In genomic region chr6:157756708-157757429, GRCh38 we compare ENCODE assay signal across 8 cellular contexts.
DNase-seq lines count a peak whose midpoint lies in the region; ATAC-seq and TF ChIP-seq lines count a peak whose summit lies in the region.

No MANE protein-coding gene starts in this region.

- WGBS in psoas muscle, 3 donors, result 22 to 27% (median 23%) methylated on average over 19 of the region's 19 CpGs

- no peaks in the 10 kb centered on the region for H3K36me3 Mint-ChIP-seq in activated naive CD8-positive, alpha-beta T cell treated with anti-CD3 and anti-CD28 coated beads, Interleukin-2, amount 50 U/mL, for 24 hours (ENCODE audit: low read depth)

- peak overlapping the region; percentile 47 for H3K4me3 Mint-ChIP-seq in activated naive CD8-positive, alpha-beta T cell treated with anti-CD3 and anti-CD28 coated beads, Interleukin-2, amount 50 U/mL, for 24 hours

- H3K4me2 ChIP-seq in SU-DHL-6 (ENCODE audit: low read depth, low read length, poor library complexity, severe bottlenecking), result no peak overlapping the region

- intact Hi-C loops in cardiac septum (cut with DNase I), result loop anchor here (5.0 to 10.0 kb wide), 3 partner anchors 90 to 308 kb away; no protein-coding TSS in a partner anchor
- intact Hi-C loops in psoas muscle (cut with DNase I), result loop anchor here (2.0 to 10.0 kb wide), 3 partner anchors 65 to 318 kb away; partner anchors contain the start of gene SNX9 (in 1 of the 2)

- no peak overlapping the region for H2AFZ ChIP-seq in SU-DHL-6 (ENCODE audit: low read depth, low read length, severe bottlenecking)

- DNase-seq in NK-92 treated with Interleukin-12 subunit alpha and Interleukin-12 subunit beta, amount 100 ng/mL, for 24 hours (lab: John Stamatoyannopoulos, UW), result peak; percentile 33
- DNase-seq in NK-92 (lab: John Stamatoyannopoulos, UW; ENCODE audit: unreplicated experiment), result no peak
- DNase-seq in NCI-H1105 (lab: John Stamatoyannopoulos, UW), result peak; percentile 92
- peak; percentile 85 for DNase-seq in activated naive CD8-positive, alpha-beta T cell treated with anti-CD3 and anti-CD28 coated beads, Interleukin-2, amount 50 U/mL, for 24 hours
- peak; percentile 88 for DNase-seq in cardiac septum (ENCODE audit: low spot score)
- peak; percentile 89 to 92 for DNase-seq in psoas muscle
- peak; percentile 92 for DNase-seq in ureter (ENCODE audit: low spot score)

- H3K9me2 ChIP-seq in SU-DHL-6 (replicated peaks; ENCODE audit: insufficient read depth, low read length), result no peaks in the 10 kb centered on the region

- H3K4me1 ChIP-seq in psoas muscle, result peaks cover 9% of the 10 kb centered on the region

- H3F3A ChIP-seq in SU-DHL-6 (ENCODE audit: insufficient read depth), result no peaks in the 10 kb centered on the region

- H4K20me1 ChIP-seq in SU-DHL-6 (ENCODE audit: low read depth, low read length), result no peaks in the 10 kb centered on the region

- peaks cover 14% of the 10 kb centered on the region for H3K9me3 Mint-ChIP-seq in activated naive CD8-positive, alpha-beta T cell treated with anti-CD3 and anti-CD28 coated beads, Interleukin-2, amount 50 U/mL, for 24 hours

- no peaks in the 10 kb centered on the region for H3K9me3 ChIP-seq in SU-DHL-6 (ENCODE audit: insufficient read depth, low read length)
- no peaks in the 10 kb centered on the region for H3K9me3 ChIP-seq in psoas muscle

- H3K36me3 ChIP-seq in SU-DHL-6 (ENCODE audit: low read length) (no peaks in the 10 kb centered on the region), psoas muscle (ENCODE audit: insufficient read depth in 1 of 2, low read depth in 1 of 2) (no peaks in the 10 kb centered on the region)

- no peak overlapping the region for H3K9ac ChIP-seq in SU-DHL-6 (ENCODE audit: low read length)

- no peaks in the 10 kb centered on the region for H3K79me2 ChIP-seq in SU-DHL-6 (ENCODE audit: insufficient read depth, low read length)

- no peak for ATAC-seq in activated naive CD8-positive, alpha-beta T cell treated with anti-CD3 and anti-CD28 coated beads, Interleukin-2, amount 50 U/mL, for 24 hours
- ATAC-seq in psoas muscle, result peak; percentile 86 to 97 (median 92)

- H3K27me3 Mint-ChIP-seq in activated naive CD8-positive, alpha-beta T cell treated with anti-CD3 and anti-CD28 coated beads, Interleukin-2, amount 50 U/mL, for 24 hours, result peaks cover 2% of the 10 kb centered on the region

- H3K4me3 ChIP-seq in SU-DHL-6 (ENCODE audit: insufficient read depth, low read length, poor library complexity, severe bottlenecking) (no peak overlapping the region), psoas muscle (peak overlapping the region; percentile 37)

- H3K27me3 ChIP-seq in SU-DHL-6 (ENCODE audit: low read length) (no peaks in the 10 kb centered on the region), psoas muscle (ENCODE audit: insufficient read depth in 3 of 3, low read length in 2 of 3) (no peaks in the 10 kb centered on the region)

- H3K27ac ChIP-seq in SU-DHL-6 (ENCODE audit: low read depth, low read length) (no peak overlapping the region), psoas muscle (no peak overlapping the region)

- peak; percentile 42 for TF ChIP-seq CTCF in SU-DHL-6 (IDR thresholded peaks at IDR 0.05; ENCODE audit: insufficient read depth, low read length, poor library complexity, severe bottlenecking)
- peak; percentile 78 for TF ChIP-seq CTCF in psoas muscle (IDR thresholded peaks at IDR 0.05)

- peak overlapping the region; percentile 98 for H3K27ac Mint-ChIP-seq in activated naive CD8-positive, alpha-beta T cell treated with anti-CD3 and anti-CD28 coated beads, Interleukin-2, amount 50 U/mL, for 24 hours

- peaks cover 98% of the 10 kb centered on the region for H3K4me1 Mint-ChIP-seq in activated naive CD8-positive, alpha-beta T cell treated with anti-CD3 and anti-CD28 coated beads, Interleukin-2, amount 50 U/mL, for 24 hours
